8 cellular contexts compared by ENCODE assay signal in the genomic region with DNA sequence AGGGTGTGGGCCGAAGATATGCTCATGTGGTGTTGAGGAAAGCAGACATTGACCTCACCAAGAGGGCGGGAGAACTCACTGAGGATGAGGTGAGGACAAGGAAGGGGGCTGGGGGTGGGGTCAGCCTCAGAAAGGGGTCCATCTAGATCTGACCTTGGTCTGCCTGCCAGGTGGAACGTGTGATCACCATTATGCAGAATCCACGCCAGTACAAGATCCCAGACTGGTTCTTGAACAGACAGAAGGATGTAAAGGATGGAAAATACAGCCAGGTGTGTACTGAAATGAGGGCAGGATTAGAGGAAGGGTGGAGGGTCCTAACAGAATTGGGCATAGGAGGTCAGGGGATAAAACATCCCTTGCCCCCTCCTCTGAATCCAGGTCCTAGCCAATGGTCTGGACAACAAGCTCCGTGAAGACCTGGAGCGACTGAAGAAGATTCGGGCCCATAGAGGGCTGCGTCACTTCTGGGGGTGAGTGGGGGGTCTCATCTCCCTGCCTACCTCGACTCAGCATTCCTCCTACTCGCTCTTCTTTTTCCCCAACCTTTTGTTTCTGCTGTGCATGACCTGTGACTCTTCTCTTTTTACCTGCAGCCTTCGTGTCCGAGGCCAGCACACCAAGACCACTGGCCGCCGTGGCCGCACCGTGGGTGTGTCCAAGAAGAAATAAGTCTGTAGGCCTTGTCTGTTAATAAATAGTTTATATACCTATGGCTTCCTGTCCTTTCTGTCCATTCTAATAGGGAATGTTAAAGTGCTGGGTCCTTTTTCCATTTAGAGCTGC. TPM values are rescaled to one million over a fixed set of nuclear protein-coding genes. Genes with fewer than 3 reads are reported as not detected.
DNase-seq lines count a peak whose midpoint lies in the region; ATAC-seq, FAIRE-seq and TF ChIP-seq lines count a peak whose summit lies in the region.
"Not testable (repeated sequence)": the region's sequence is repeated elsewhere in the genome, so short reads cannot be mapped to it uniquely, and the experiment has no call there.

No MANE protein-coding gene starts in this region.

- not testable (repeated sequence) for H2BK5ac ChIP-seq in trophoblast cell (ENCODE audit: low read depth, low read length, poor library complexity)

- not testable (repeated sequence) for H2BK12ac ChIP-seq in trophoblast cell (ENCODE audit: low read length)

- not testable (repeated sequence) for H2AK5ac ChIP-seq in trophoblast cell (ENCODE audit: low read length)

- not testable (repeated sequence) for TF ChIP-seq POLR2A in right lobe of liver (IDR thresholded peaks at IDR 0.05); thyroid gland (IDR thresholded peaks at IDR 0.05)

- not testable (repeated sequence) for H3K9me3 ChIP-seq in KOPT-K1 (ENCODE audit: insufficient read depth, low read length, poor library complexity, severe bottlenecking); WERI-Rb-1 (ENCODE audit: severe bottlenecking); astrocyte (ENCODE audit: insufficient read depth, low read depth, low read length); right lobe of liver; trophoblast cell (ENCODE audit: insufficient read depth, low read depth, low read length); thyroid gland

- peak overlapping the region; percentile 95 for H3K27ac Mint-ChIP-seq in astrocyte (ENCODE audit: unreplicated experiment)

- H4K91ac ChIP-seq in trophoblast cell (ENCODE audit: low read depth, low read length): peak overlapping the region; percentile 41

- not testable (repeated sequence) for H3K18ac ChIP-seq in trophoblast cell (ENCODE audit: low read length)

- not testable (repeated sequence) for H2AFZ ChIP-seq in astrocyte (ENCODE audit: low read depth, low read length); trophoblast cell (ENCODE audit: insufficient read depth, low read length, poor library complexity)

- not testable (repeated sequence) for H3K14ac ChIP-seq in trophoblast cell (ENCODE audit: low read length)

- not testable (repeated sequence) for H2BK120ac ChIP-seq in trophoblast cell (ENCODE audit: insufficient read depth, low read length, poor library complexity)

- not testable (repeated sequence) for ATAC-seq in right lobe of liver

- peak overlapping the region; percentile 66 for H3K4me3 ChIP-seq in WERI-Rb-1 (ENCODE audit: low read depth, low read length)
- peak overlapping the region; percentile 54 for H3K4me3 ChIP-seq in astrocyte (ENCODE audit: insufficient read depth, low read depth, low read length)
- peak overlapping the region; percentile 42 for H3K4me3 ChIP-seq in epithelial cell of proximal tubule (ENCODE audit: low read depth, low read length)
- peak overlapping the region in 2 of 3 donors; percentile 44 to 66 for H3K4me3 ChIP-seq in right lobe of liver
- not testable (repeated sequence) for H3K4me3 ChIP-seq in trophoblast cell (ENCODE audit: low read depth, low read length); thyroid gland (replicated peaks in 1 of 3)

- WGBS in right lobe of liver (ENCODE audit: insufficient coverage, low coverage, low lambda C conversion rate, missing lambda C conversion rate): 68% methylated on average over 8 of the region's 16 CpGs
- whole genome bisulfite sequencing in trophoblast cell (ENCODE audit: extremely low coverage, insufficient coverage, insufficient read length): no CpG with 5 or more reads among the region's 16 CpGs
- 81 to 86% methylated on average over 16 of the region's 16 CpGs for WGBS in thyroid gland, 2 donors

- peaks cover 26% of the 10 kb centered on the region for H3K4me1 Mint-ChIP-seq in astrocyte (ENCODE audit: low read depth, unreplicated experiment)

- H3K79me1 ChIP-seq in trophoblast cell (ENCODE audit: low read length): peaks cover 20% of the 10 kb centered on the region

- H3K9ac ChIP-seq in astrocyte (ENCODE audit: low read length): peak overlapping the region; percentile 90
- H3K9ac ChIP-seq in trophoblast cell (ENCODE audit: low read length): not testable (repeated sequence)

- not testable (repeated sequence) for TF ChIP-seq CTCF in WERI-Rb-1 (IDR thresholded peaks at IDR 0.05; ENCODE audit: low read depth, low read length); astrocyte (IDR thresholded peaks at IDR 0.05; ENCODE audit: insufficient read depth, low read depth, low read length); epithelial cell of proximal tubule (conservative IDR thresholded peaks at IDR 0.05; ENCODE audit: low read depth, low read length); right lobe of liver (IDR thresholded peaks at IDR 0.05); thyroid gland (IDR thresholded peaks at IDR 0.05)

- not testable (repeated sequence) for H3K27me3 ChIP-seq in WERI-Rb-1 (ENCODE audit: insufficient read depth, low read depth, severe bottlenecking); astrocyte (ENCODE audit: insufficient read depth, low read length); right lobe of liver; trophoblast cell (ENCODE audit: insufficient read depth, low read length); thyroid gland

- DNase-seq in DMS 273 (lab: John Stamatoyannopoulos, UW; ENCODE audit: unreplicated experiment): peak; percentile 44
- not testable (repeated sequence) for DNase-seq in WERI-Rb-1; astrocyte (ENCODE audit: low read depth); epithelial cell of proximal tubule (ENCODE audit: low read depth); right lobe of liver; trophoblast cell; thyroid gland

- not testable (repeated sequence) for H3K9me3 Mint-ChIP-seq in astrocyte (ENCODE audit: unreplicated experiment)

- H4K8ac ChIP-seq in trophoblast cell (ENCODE audit: low read depth, low read length): not testable (repeated sequence)

- H3K27ac ChIP-seq in KOPT-K1 (ENCODE audit: low read depth, low read length, poor library complexity, severe bottlenecking): peak overlapping the region; percentile 74
- peak overlapping the region; percentile 82 for H3K27ac ChIP-seq in WERI-Rb-1
- peak overlapping the region; percentile 43 for H3K27ac ChIP-seq in astrocyte (ENCODE audit: low read depth, low read length)
- peak overlapping the region in 1 of 3 donors; percentile 61 for H3K27ac ChIP-seq in right lobe of liver
- peak overlapping the region; percentile 97 for H3K27ac ChIP-seq in trophoblast cell (ENCODE audit: low read depth, low read length)
- peak overlapping the region in 2 of 3 donors; percentile 75 to 90 for H3K27ac ChIP-seq in thyroid gland

- H3K4me3 Mint-ChIP-seq in astrocyte (ENCODE audit: unreplicated experiment): peak overlapping the region; percentile 100

- peaks cover 17% of the 10 kb centered on the region for H3K36me3 Mint-ChIP-seq in astrocyte (ENCODE audit: low read depth, unreplicated experiment)

- H3K4me2 ChIP-seq in astrocyte (ENCODE audit: low read length): peak overlapping the region; percentile 95
- H3K4me2 ChIP-seq in trophoblast cell (ENCODE audit: low read length): peak overlapping the region; percentile 62

- H3K36me3 ChIP-seq in KOPT-K1 (ENCODE audit: insufficient read depth, low read length) (peaks cover 77% of the 10 kb centered on the region), WERI-Rb-1 (peaks cover 79% of the 10 kb centered on the region), astrocyte (ENCODE audit: insufficient read depth, low read length) (peaks cover 39% of the 10 kb centered on the region), right lobe of liver (peaks cover 0 to 33% (median 6%) of the 10 kb centered on the region in 4 donors), trophoblast cell (ENCODE audit: control insufficient read depth in 1 of 2, insufficient read depth in 2 of 2, low read length in 2 of 2) (peaks cover 46 to 55% of the 10 kb centered on the region in 2 experiments), thyroid gland (peaks cover 21 to 29% of the 10 kb centered on the region in 2 donors)

- not testable (repeated sequence) for H3K4ac ChIP-seq in trophoblast cell (ENCODE audit: low read depth, low read length)

- H3K27me3 Mint-ChIP-seq in astrocyte (ENCODE audit: low read depth, unreplicated experiment): not testable (repeated sequence)

- H3K79me2 ChIP-seq in astrocyte (ENCODE audit: insufficient read depth, low read length) (peaks cover 46% of the 10 kb centered on the region), trophoblast cell (ENCODE audit: control insufficient read depth, insufficient read depth, low read length, poor library complexity) (peaks cover 18% of the 10 kb centered on the region)

- not testable (repeated sequence) for H4K12ac ChIP-seq in trophoblast cell (ENCODE audit: low read depth, low read length)

- peaks cover 80% of the 10 kb centered on the region for H4K20me1 ChIP-seq in astrocyte (ENCODE audit: insufficient read depth, low read length)

- FAIRE-seq in astrocyte (lab: Jason Lieb, UNC): not testable (repeated sequence)

- H3K4me1 ChIP-seq in astrocyte (ENCODE audit: insufficient read depth, low read length) (peaks cover 47% of the 10 kb centered on the region), right lobe of liver (peaks cover 2 to 42% (median 21%) of the 10 kb centered on the region in 4 donors), trophoblast cell (ENCODE audit: control insufficient read depth in 1 of 2, insufficient read depth in 2 of 2, low read length in 2 of 2) (peaks cover 3 to 12% of the 10 kb centered on the region in 2 experiments), thyroid gland (peaks cover 28 to 47% of the 10 kb centered on the region in 2 donors)

- H3K23ac ChIP-seq in trophoblast cell (ENCODE audit: low read length): not testable (repeated sequence)

- intact Hi-C loops in right lobe of liver (cut with DNase I); thyroid gland (cut with DNase I): not testable (repeated sequence)

RNA-seq across cellular contexts. Expression of gene B3GALT4, which starts 0.9 kb away (rescaled TPM):
- total RNA-seq in astrocyte (1.5 and 1.8 TPM in 2 replicates), epithelial cell of proximal tubule (4.6 and 7.0 TPM in 2 replicates), right lobe of liver (1 to 10 TPM in 4 of 6 experiments, under 1 TPM in 2; 0.79 to 1.7 (median 1.4) TPM), thyroid gland (10 to 100 TPM; 10.5 to 19.8 (median 16.4) TPM)
- polyA plus RNA-seq in trophoblast cell (2013): 4.4 TPM in 2 replicates

RNA-seq across cellular contexts. Expression of gene RPS18, which starts 4.1 kb away (rescaled TPM):
- total RNA-seq in astrocyte (1,911 and 2,061 TPM in 2 replicates), epithelial cell of proximal tubule (2,737 and 3,799 TPM in 2 replicates), right lobe of liver (100 to 1,000 TPM; 504 to 932 (median 612) TPM), thyroid gland (1,000 to 10,000 TPM; 1,790 to 3,429 (median 2,432) TPM)
- 5,560 and 5,594 TPM in 2 replicates for polyA plus RNA-seq in trophoblast cell (2013)

RNA-seq across cellular contexts. Expression of gene VPS52, which starts 4.3 kb away (rescaled TPM):
- 29.9 and 30.6 TPM in 2 replicates for total RNA-seq in astrocyte
- 33.9 and 42.8 TPM in 2 replicates for total RNA-seq in epithelial cell of proximal tubule
- total RNA-seq in right lobe of liver: 10 to 100 TPM; 16.4 to 35.1 (median 27.5) TPM
- 38.7 and 41.6 TPM in 2 replicates for polyA plus RNA-seq in trophoblast cell (2013)
- total RNA-seq in thyroid gland: 10 to 100 TPM; 45.5 to 64.8 (median 54.8) TPM

RNA-seq across cellular contexts. Expression of gene WDR46, which starts 13.1 kb away (rescaled TPM):
- total RNA-seq in astrocyte (59.7 and 63.7 TPM in 2 replicates), epithelial cell of proximal tubule (67.9 and 116 TPM in 2 replicates), right lobe of liver (10 to 100 TPM; 13.1 to 35.2 (median 23.9) TPM), thyroid gland (10 to 100 TPM; 25.8 to 63.9 (median 45.2) TPM)
- polyA plus RNA-seq in trophoblast cell (2013): 60.7 and 63.5 TPM in 2 replicates

RNA-seq across cellular contexts. Expression of gene PFDN6, which starts 13.4 kb away (rescaled TPM):
- total RNA-seq in astrocyte (54.8 and 56.7 TPM in 2 replicates), epithelial cell of proximal tubule (55.8 and 69.3 TPM in 2 replicates), right lobe of liver (10 to 100 TPM; 23.8 to 35.2 (median 27.5) TPM), thyroid gland (10 to 100 TPM; 29.1 to 51.9 (median 35.6) TPM)
- polyA plus RNA-seq in trophoblast cell (2013): 67.7 and 69.0 TPM in 2 replicates
